In the genomic region with DNA sequence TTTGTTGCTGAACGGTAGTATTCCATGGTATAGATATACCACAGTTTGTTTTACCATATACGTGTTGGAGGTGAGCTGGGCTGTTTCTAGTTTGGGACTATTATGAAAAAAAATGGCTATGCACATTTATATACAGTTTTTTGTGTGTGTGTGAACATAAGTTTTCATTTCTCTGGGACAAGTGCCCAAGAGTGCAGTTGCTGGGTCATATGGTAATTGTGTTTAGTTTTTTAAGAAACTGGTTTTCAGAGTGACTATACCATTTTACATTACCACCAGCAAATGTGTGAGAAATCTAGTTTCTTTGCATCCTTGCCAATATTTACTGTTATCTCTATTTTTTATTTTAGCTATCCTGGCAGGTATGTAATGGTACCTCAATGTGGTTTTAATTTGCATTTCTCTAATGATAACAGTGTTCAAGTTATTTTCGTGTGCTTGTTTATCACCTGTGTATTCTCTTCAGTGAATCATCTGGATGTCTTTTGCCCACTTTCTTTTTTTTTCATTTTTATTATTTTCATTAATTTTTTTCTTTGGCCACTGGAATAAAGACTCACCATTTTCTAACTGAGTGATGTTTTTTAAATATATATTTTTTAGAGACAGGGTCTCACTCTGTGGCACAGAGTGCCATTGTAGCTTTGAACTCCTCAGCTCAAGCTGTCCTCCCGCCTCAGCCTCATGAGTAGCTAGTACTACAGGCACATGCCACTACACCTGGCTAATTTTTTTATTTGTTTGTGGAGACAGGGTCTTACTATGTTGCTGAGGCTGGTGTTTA, we compare ENCODE assay signal across 1 cellular context.
TF ChIP-seq lines count a peak whose summit lies in the region.

No MANE protein-coding gene starts in this region.

TF ChIP-seq in HCT116, 20 proteins besides CTCF, POLR2A, EP300 and RAD21 (continued from another document):
- TF ChIP-seq ZBTB33 (IDR thresholded peaks at IDR 0.05; ENCODE audit: extremely low read depth, insufficient replicate concordance, low read length): no peak
- no peak for TF ChIP-seq ZFX (IDR thresholded peaks at IDR 0.05)
- no peak for TF ChIP-seq ATF3 (IDR thresholded peaks at IDR 0.05)
- no peak for TF ChIP-seq CBX3 (IDR thresholded peaks at IDR 0.05; ENCODE audit: low read depth)
- TF ChIP-seq YY1 (IDR thresholded peaks at IDR 0.05; ENCODE audit: extremely low read depth, insufficient replicate concordance, low read depth, low read length): no peak
- no peak for TF ChIP-seq EZH2phosphoT487 (IDR thresholded peaks at IDR 0.05; ENCODE audit: borderline replicate concordance)
- TF ChIP-seq CEBPB (IDR thresholded peaks at IDR 0.05; ENCODE audit: low read depth): no peak
- TF ChIP-seq TCF7L2 (IDR thresholded peaks at IDR 0.05; ENCODE audit: borderline replicate concordance, extremely low read depth, insufficient read depth, insufficient read length): no peak
- TF ChIP-seq ZNF274 (IDR thresholded peaks at IDR 0.05; ENCODE audit: low read depth, low read length): no peak
- no peak for TF ChIP-seq FOSL1 (IDR thresholded peaks at IDR 0.05; ENCODE audit: low read depth)
- no peak for TF ChIP-seq EZH2 (IDR thresholded peaks at IDR 0.05)
- TF ChIP-seq MAX (IDR thresholded peaks at IDR 0.05): no peak
- TF ChIP-seq REST (IDR thresholded peaks at IDR 0.05; ENCODE audit: low read depth): no peak
- no peak for TF ChIP-seq POLR2AphosphoS5 (IDR thresholded peaks at IDR 0.05; ENCODE audit: low read depth, low read length)
- no peak for TF ChIP-seq ELF1 (IDR thresholded peaks at IDR 0.05; ENCODE audit: borderline replicate concordance, low read depth)
- no peak for TF ChIP-seq SIN3A (IDR thresholded peaks at IDR 0.05; ENCODE audit: low read depth)
- no peak for TF ChIP-seq EGR1 (IDR thresholded peaks at IDR 0.05; ENCODE audit: low read depth)
- TF ChIP-seq SRF (IDR thresholded peaks at IDR 0.05; ENCODE audit: low read depth): no peak
TF ChIP-seq in HCT116: peak in this region for 0.
